ENCODE assay signal across 8 cellular contexts in genomic region chr3:152524198-152525140, GRCh38.
DNase-seq lines count a peak whose midpoint lies in the region; ATAC-seq and TF ChIP-seq lines count a peak whose summit lies in the region.

No MANE protein-coding gene starts in this region.

- POLR2A ChIA-PET in CD8-positive, alpha-beta T cell (lab: Charles Lee), result interaction anchor here (0.6 to 1.4 kb wide), 2 partner anchors 11 to 483 kb away, joined by 3 read pairs; no protein-coding TSS in a partner anchor

- intact Hi-C loops in CD8-positive, alpha-beta T cell (cut with DNase I, micrococcal nuclease), result loop anchor here (1.0 to 5.0 kb wide), 8 partner anchors 52 to 1086 kb away; no protein-coding TSS in a partner anchor
- intact Hi-C loops in adrenal gland (cut with DNase I), result no loop called here

- 59 to 79% (median 72%) methylated on average over 3 of the region's 3 CpGs for WGBS in adrenal gland, 4 donors

- H3K27me3 Mint-ChIP-seq in CD8-positive, alpha-beta T cell (ENCODE audit: low read depth), result no peaks in the 10 kb centered on the region
- no peaks in the 10 kb centered on the region for H3K27me3 Mint-ChIP-seq in stimulated activated memory B cell treated with anti-CD40 and anti-IgM and Interleukin-4, amounts not matched to agents 10 μg/mL and 1 μg/mL and 100 μg/mL, for 72 hours

- no peaks in the 10 kb centered on the region for H3K36me3 ChIP-seq in CD8-positive, alpha-beta T cell (ENCODE audit: insufficient read depth, low read length)
- H3K36me3 ChIP-seq in adrenal gland (replicated peaks in 1 of 2), result no peaks in the 10 kb centered on the region

- no peak overlapping the region for H3K27ac ChIP-seq in CD8-positive, alpha-beta T cell (ENCODE audit: low read depth, low read length)
- H3K27ac ChIP-seq in adrenal gland, result no peak overlapping the region

- H3K36me3 Mint-ChIP-seq in CD8-positive, alpha-beta T cell, result no peaks in the 10 kb centered on the region
- no peaks in the 10 kb centered on the region for H3K36me3 Mint-ChIP-seq in stimulated activated memory B cell treated with anti-CD40 and anti-IgM and Interleukin-4, amounts not matched to agents 10 μg/mL and 1 μg/mL and 100 μg/mL, for 72 hours

- H3K27ac Mint-ChIP-seq in CD8-positive, alpha-beta T cell, result no peak overlapping the region
- H3K27ac Mint-ChIP-seq in stimulated activated memory B cell treated with anti-CD40 and anti-IgM and Interleukin-4, amounts not matched to agents 10 μg/mL and 1 μg/mL and 100 μg/mL, for 72 hours, result no peak overlapping the region

- H3K9me3 ChIP-seq in CD8-positive, alpha-beta T cell (ENCODE audit: low read length), result no peaks in the 10 kb centered on the region
- H3K9me3 ChIP-seq in adrenal gland (replicated peaks in 1 of 3), result no peaks in the 10 kb centered on the region

- no peak overlapping the region for H3K4me3 Mint-ChIP-seq in CD8-positive, alpha-beta T cell
- no peak overlapping the region for H3K4me3 Mint-ChIP-seq in stimulated activated memory B cell treated with anti-CD40 and anti-IgM and Interleukin-4, amounts not matched to agents 10 μg/mL and 1 μg/mL and 100 μg/mL, for 72 hours

- no peak overlapping the region for H3K4me3 ChIP-seq in CD8-positive, alpha-beta T cell (ENCODE audit: low read depth, low read length)
- H3K4me3 ChIP-seq in adrenal gland, result no peak overlapping the region

- CTCF ChIA-PET in CD8-positive, alpha-beta T cell (lab: Charles Lee), result interaction anchor here (0.6 to 2.7 kb wide), 8 partner anchors 9 to 1057 kb away, joined by 3 to 8 read pairs (median 5); no protein-coding TSS in a partner anchor

- TF ChIP-seq POLR2A in adrenal gland (IDR thresholded peaks at IDR 0.05), result no peak

- DNase-seq in CD8-positive, alpha-beta T cell, result peak in 3 of 7 experiments; percentile 4 to 37 (median 33)
- peak; percentile 9 for DNase-seq in NCI-H748 treated with DMSO at 0.1 percent for 48 hours (lab: John Stamatoyannopoulos, UW)
- peak in 6 of 7 donors; percentile 21 to 68 (median 44) for DNase-seq in adrenal gland
- peak; percentile 61 for DNase-seq in iris pigment epithelial cell (ENCODE audit: low read depth)
- peak; percentile 67 for DNase-seq in stimulated activated CD8-positive, alpha-beta memory T cell treated with anti-CD3 and anti-CD28 coated beads, Interleukin-4, amount 100 ng/mL, for 48 hours

- H3K9me3 Mint-ChIP-seq in CD8-positive, alpha-beta T cell, result no peaks in the 10 kb centered on the region
- H3K9me3 Mint-ChIP-seq in stimulated activated memory B cell treated with anti-CD40 and anti-IgM and Interleukin-4, amounts not matched to agents 10 μg/mL and 1 μg/mL and 100 μg/mL, for 72 hours, result no peaks in the 10 kb centered on the region

- peak; percentile 94 for TF ChIP-seq CTCF in CD8-positive, alpha-beta T cell (IDR thresholded peaks at IDR 0.05)
- TF ChIP-seq CTCF in adrenal gland (IDR thresholded peaks at IDR 0.05), result peak; percentile 67 to 90 (median 75)

- H3K27me3 ChIP-seq in CD8-positive, alpha-beta T cell (ENCODE audit: insufficient read depth, low read length), result no peaks in the 10 kb centered on the region
- no peaks in the 10 kb centered on the region for H3K27me3 ChIP-seq in adrenal gland

- H3K4me1 Mint-ChIP-seq in CD8-positive, alpha-beta T cell (ENCODE audit: low read depth), result no peaks in the 10 kb centered on the region
- H3K4me1 Mint-ChIP-seq in stimulated activated memory B cell treated with anti-CD40 and anti-IgM and Interleukin-4, amounts not matched to agents 10 μg/mL and 1 μg/mL and 100 μg/mL, for 72 hours, result peaks cover 11% of the 10 kb centered on the region

- peak; percentile 57 for ATAC-seq in CD8-positive, alpha-beta T cell
- peak; percentile 64 for ATAC-seq in GM18498 (IDR thresholded peaks at IDR 0.05; ENCODE audit: unreplicated experiment)
- peak; percentile 68 for ATAC-seq in HG03280 (IDR thresholded peaks at IDR 0.05; ENCODE audit: unreplicated experiment)
- ATAC-seq in stimulated activated memory B cell treated with anti-CD40 and anti-IgM and Interleukin-4, amounts not matched to agents 10 μg/mL and 1 μg/mL and 100 μg/mL, for 72 hours, result no peak

- H3K4me1 ChIP-seq in CD8-positive, alpha-beta T cell (ENCODE audit: insufficient read depth, low read length), result no peaks in the 10 kb centered on the region
- no peaks in the 10 kb centered on the region for H3K4me1 ChIP-seq in adrenal gland (replicated peaks in 1 of 2)

Comparison
In these comparisons a context has a peak if more than half of its experiments do, and no peak if none do; other contexts are left out.
1. intact Hi-C loops: an anchor here in CD8-positive, alpha-beta T cell (1.0 to 5.0 kb wide); none called in adrenal gland.